In genomic region chr2:113829270-113829669, GRCh38 we compare ENCODE assay signal across 27 cellular contexts.
"Had no signal": no experiment of that assay in that cellular context is flagged by ENCODE, and none has a peak within 500 bp of the region (broad histone marks: within the 10 kb centered on the region; RNA-seq: fewer than 3 reads in every experiment).

No MANE protein-coding gene starts in this region.

- H3K27me3 Mint-ChIP-seq: activated CD4-positive, alpha-beta memory T cell treated with anti-CD3 and anti-CD28 coated beads for 36 hours; activated CD4-positive, alpha-beta T cell treated with anti-CD3 and anti-CD28 coated beads for 36 hours; activated CD4-positive, alpha-beta T cell treated with anti-CD3 and anti-CD28 coated beads, Interleukin-2, amount 10 ng/mL, durations not matched to agents 24 days and 14 days; activated naive CD8-positive, alpha-beta T cell treated with anti-CD3 and anti-CD28 coated beads, Interleukin-2, amount 10 ng/mL, durations not matched to agents 7 days and 5 days; activated T-cell treated with anti-CD3 and anti-CD28 coated beads, Interleukin-2, amount 50 U/mL, for 24 hours; effector memory CD8-positive, alpha-beta T cell had no signal

- H3K4me3 ChIP-seq: esophagus muscularis mucosa had no signal

- DNase-seq: activated CD4-positive, alpha-beta memory T cell treated with anti-CD3 and anti-CD28 coated beads for 36 hours; activated CD4-positive, alpha-beta T cell treated with anti-CD3 and anti-CD28 coated beads for 36 hours; activated CD4-positive, alpha-beta T cell treated with anti-CD3 and anti-CD28 coated beads, Interleukin-2, amount 10 ng/mL, durations not matched to agents 24 days and 14 days; activated CD4-positive, CD25-positive, alpha-beta regulatory T cell; activated CD4-positive, CD25-positive, alpha-beta regulatory T cell treated with anti-CD3 and anti-CD28 coated beads, Interleukin-2, amount 50 U/mL, for 72 hours; activated CD8-positive, alpha-beta memory T cell treated with anti-CD3 and anti-CD28 coated beads, Interleukin-2, amount 50 U/mL, for 48 hours; activated gamma-delta T cell; activated naive CD4-positive, alpha-beta T cell; activated naive CD4-positive, alpha-beta T cell treated with anti-CD3 and anti-CD28 coated beads, Interleukin-2, amount 10 ng/mL, durations not matched to agents 7 days and 5 days; activated naive CD8-positive, alpha-beta T cell treated with anti-CD3 and anti-CD28 coated beads, Interleukin-2, amount 10 ng/mL, durations not matched to agents 7 days and 5 days; activated T-cell treated with anti-CD3 and anti-CD28 coated beads for 4 hours; activated T-cell treated with anti-CD3 and anti-CD28 coated beads, Interleukin-2, amount 50 U/mL, for 24 hours; activated T-cell treated with anti-CD3 and anti-CD28 coated beads, Interleukin-2, amount 50 U/mL, for 72 hours; amniotic stem cell; anterior cingulate cortex; brain microvascular endothelial cell; caudate nucleus; cortex of kidney; dermis blood vessel endothelial cell; effector CD4-positive, alpha-beta T cell; effector memory CD8-positive, alpha-beta T cell; erythroblast; foreskin fibroblast; head of caudate nucleus; T-helper 2 cell had no signal

- H3K27ac Mint-ChIP-seq: activated CD4-positive, alpha-beta memory T cell treated with anti-CD3 and anti-CD28 coated beads for 36 hours; activated CD4-positive, alpha-beta T cell treated with anti-CD3 and anti-CD28 coated beads for 36 hours; activated CD4-positive, alpha-beta T cell treated with anti-CD3 and anti-CD28 coated beads, Interleukin-2, amount 10 ng/mL, durations not matched to agents 24 days and 14 days; activated naive CD4-positive, alpha-beta T cell treated with anti-CD3 and anti-CD28 coated beads, Interleukin-2, amount 10 ng/mL, durations not matched to agents 7 days and 5 days; activated naive CD8-positive, alpha-beta T cell treated with anti-CD3 and anti-CD28 coated beads, Interleukin-2, amount 10 ng/mL, durations not matched to agents 7 days and 5 days; activated T-cell treated with anti-CD3 and anti-CD28 coated beads, Interleukin-2, amount 50 U/mL, for 24 hours; activated T-cell treated with anti-CD3 and anti-CD28 coated beads, Interleukin-2, amount 50 U/mL, for 72 hours; effector memory CD8-positive, alpha-beta T cell had no signal

- H3K4me1 Mint-ChIP-seq: activated CD4-positive, alpha-beta T cell treated with anti-CD3 and anti-CD28 coated beads for 36 hours; activated CD4-positive, alpha-beta T cell treated with anti-CD3 and anti-CD28 coated beads, Interleukin-2, amount 10 ng/mL, durations not matched to agents 24 days and 14 days; activated naive CD4-positive, alpha-beta T cell treated with anti-CD3 and anti-CD28 coated beads, Interleukin-2, amount 10 ng/mL, durations not matched to agents 7 days and 5 days; activated naive CD8-positive, alpha-beta T cell treated with anti-CD3 and anti-CD28 coated beads, Interleukin-2, amount 10 ng/mL, durations not matched to agents 7 days and 5 days had no signal

- H3K36me3 Mint-ChIP-seq: activated CD4-positive, alpha-beta memory T cell treated with anti-CD3 and anti-CD28 coated beads for 36 hours; activated naive CD4-positive, alpha-beta T cell treated with anti-CD3 and anti-CD28 coated beads, Interleukin-2, amount 10 ng/mL, durations not matched to agents 7 days and 5 days; activated naive CD4-positive, alpha-beta T cell treated with anti-CD3 and anti-CD28 coated beads, Interleukin-2, amount 50 U/mL, for 72 hours had no signal

- H3K36me3 ChIP-seq: brain microvascular endothelial cell, esophagus muscularis mucosa had no signal

- H3K9me3 ChIP-seq: esophagus muscularis mucosa had no signal

- ATAC-seq: activated CD4-positive, alpha-beta T cell treated with anti-CD3 and anti-CD28 coated beads for 36 hours; activated naive CD4-positive, alpha-beta T cell treated with anti-CD3 and anti-CD28 coated beads, Interleukin-2, amount 50 U/mL, for 72 hours; activated T-cell treated with anti-CD3 and anti-CD28 coated beads, Interleukin-2, amount 50 U/mL, for 72 hours; effector memory CD8-positive, alpha-beta T cell had no signal

- H3K27ac ChIP-seq: brain microvascular endothelial cell, esophagus muscularis mucosa had no signal

- H3K4me3 Mint-ChIP-seq: activated CD4-positive, alpha-beta memory T cell treated with anti-CD3 and anti-CD28 coated beads for 36 hours; activated CD4-positive, alpha-beta T cell treated with anti-CD3 and anti-CD28 coated beads for 36 hours; activated CD4-positive, alpha-beta T cell treated with anti-CD3 and anti-CD28 coated beads, Interleukin-2, amount 10 ng/mL, durations not matched to agents 24 days and 14 days; activated naive CD4-positive, alpha-beta T cell treated with anti-CD3 and anti-CD28 coated beads, Interleukin-2, amount 10 ng/mL, durations not matched to agents 7 days and 5 days; activated naive CD8-positive, alpha-beta T cell treated with anti-CD3 and anti-CD28 coated beads, Interleukin-2, amount 10 ng/mL, durations not matched to agents 7 days and 5 days; activated T-cell treated with anti-CD3 and anti-CD28 coated beads, Interleukin-2, amount 50 U/mL, for 24 hours; activated T-cell treated with anti-CD3 and anti-CD28 coated beads, Interleukin-2, amount 50 U/mL, for 72 hours; effector memory CD8-positive, alpha-beta T cell had no signal

- H3K4me1 ChIP-seq: esophagus muscularis mucosa had no signal

- H3K27me3 ChIP-seq: brain microvascular endothelial cell, esophagus muscularis mucosa had no signal

- H3K9me3 Mint-ChIP-seq: activated CD4-positive, alpha-beta memory T cell treated with anti-CD3 and anti-CD28 coated beads for 36 hours; activated CD4-positive, alpha-beta T cell treated with anti-CD3 and anti-CD28 coated beads, Interleukin-2, amount 10 ng/mL, durations not matched to agents 24 days and 14 days; effector memory CD8-positive, alpha-beta T cell had no signal
